ENCODE assay signal across 15 cellular contexts in genomic region chrX:10240918-10241317, GRCh38.
A peak's percentile ranks its signal among the peaks of the same experiment; 100 is the strongest.
DNase-seq lines count a peak whose midpoint lies in the region; ATAC-seq and TF ChIP-seq lines count a peak whose summit lies in the region.
"Had no signal": no experiment of that assay in that cellular context is flagged by ENCODE, and none has a peak within 500 bp of the region (broad histone marks: within the 10 kb centered on the region; RNA-seq: fewer than 3 reads in every experiment).

No MANE protein-coding gene starts in this region.

- H4K20me1 ChIP-seq in fibroblast of lung (ENCODE audit: control insufficient read depth, extremely low read depth, insufficient read depth, low read length): no peaks in the 10 kb centered on the region

- TF ChIP-seq CTCF in GM12865 (IDR thresholded peaks at IDR 0.05; ENCODE audit: insufficient read depth, low read depth, low read length, missing control alignments): no peak
- no peak for TF ChIP-seq CTCF in RWPE2 (IDR thresholded peaks at IDR 0.05; ENCODE audit: poor library complexity, severe bottlenecking)
- no peak for TF ChIP-seq CTCF in fibroblast of lung (conservative IDR thresholded peaks at IDR 0.05 in 1 of 2, IDR thresholded peaks at IDR 0.05 in 1 of 2; ENCODE audit: low read depth in 1 of 2, low read length in 2 of 2)

- H3K4me2 ChIP-seq in fibroblast of lung (ENCODE audit: extremely low read depth, insufficient read depth, low read length): peak overlapping the region; percentile 40

- H3K27ac ChIP-seq in RWPE2 (ENCODE audit: poor library complexity, severe bottlenecking) (no peak overlapping the region), fibroblast of lung (ENCODE audit: insufficient read depth, low read length) (peak overlapping the region; percentile 43)
- H3K27ac ChIP-seq: SJCRH30, WERI-Rb-1 had no signal

- no peaks in the 10 kb centered on the region for H3K9me3 ChIP-seq in RWPE2 (ENCODE audit: severe bottlenecking)
- H3K9me3 ChIP-seq in fibroblast of lung (ENCODE audit: control insufficient read depth, insufficient read depth, low read depth, low read length): no peaks in the 10 kb centered on the region

- peak; percentile 27; the same call in 1 of the 3 replicates for ATAC-seq in RWPE2 (ENCODE audit: low read depth)
- no peak for ATAC-seq in GM18907 (IDR thresholded peaks at IDR 0.05; ENCODE audit: unreplicated experiment)

- H3K27me3 ChIP-seq in RWPE2 (ENCODE audit: insufficient read depth, poor library complexity, severe bottlenecking) (no peaks in the 10 kb centered on the region), fibroblast of lung (ENCODE audit: control insufficient read depth, insufficient read depth, low read length) (no peaks in the 10 kb centered on the region)
- H3K27me3 ChIP-seq: SJCRH30 had no signal

- no peaks in the 10 kb centered on the region for H3K36me3 ChIP-seq in RWPE2 (ENCODE audit: low read depth)
- H3K36me3 ChIP-seq in fibroblast of lung (ENCODE audit: control insufficient read depth, insufficient read depth, low read length): no peaks in the 10 kb centered on the region
- H3K36me3 ChIP-seq: SJCRH30, WERI-Rb-1 had no signal

- DNase-seq in GM12865 (ENCODE audit: low read depth): peak; percentile 9
- no peak for DNase-seq in RWPE2 (ENCODE audit: low spot score)
- DNase-seq in fibroblast of lung (ENCODE audit: low read depth in 2 of 2): peak; percentile 76 to 90
- peak; percentile 78 for DNase-seq in skeletal muscle cell (ENCODE audit: low read depth)
- no peak for DNase-seq in stimulated activated CD4-positive, alpha-beta T cell treated with anti-CD3 and anti-CD28 coated beads, Interleukin-2, amount 100 ng/mL, for 24 hours
- DNase-seq in NCI-H526 (lab: John Stamatoyannopoulos, UW): no peak
- no peak for DNase-seq in superior temporal gyrus (ENCODE audit: extremely low spot score)
- DNase-seq: anterior cingulate cortex, DMS 273 treated with DMSO at 0.1 percent for 48 hours, NCI-H1092, NCI-H69, retina, SJCRH30, WERI-Rb-1 had no signal

- no peak overlapping the region for H2AFZ ChIP-seq in fibroblast of lung (ENCODE audit: low read length)

- no peak overlapping the region for H3K9ac ChIP-seq in fibroblast of lung (ENCODE audit: insufficient read depth, low read length)

- H3K79me2 ChIP-seq in fibroblast of lung (ENCODE audit: control insufficient read depth, insufficient read depth, low read length): no peaks in the 10 kb centered on the region

- H3K4me3 ChIP-seq in GM12865 (ENCODE audit: low read depth, low read length) (no peak overlapping the region), RWPE2 (ENCODE audit: severe bottlenecking) (no peak overlapping the region), fibroblast of lung (replicated peaks in 1 of 4; ENCODE audit: control extremely low read depth in 1 of 4, insufficient read depth in 1 of 4, low read depth in 3 of 4, low read length in 4 of 4) (no peak overlapping the region), skeletal muscle cell (ENCODE audit: low read depth, low read length) (no peak overlapping the region)
- H3K4me3 ChIP-seq: SJCRH30 had no signal

- H3K4me1 ChIP-seq in RWPE2 (ENCODE audit: insufficient read depth, poor library complexity, severe bottlenecking) (no peaks in the 10 kb centered on the region), fibroblast of lung (ENCODE audit: control insufficient read depth, extremely low read depth, insufficient read depth, low read length) (peaks cover 6% of the 10 kb centered on the region)

Comparison
In these comparisons a context has a peak if more than half of its experiments do, and no peak if none do; other contexts are left out.
1. DNase-seq: peak in GM12865 (single experiment), fibroblast of lung (2 of 2) and skeletal muscle cell (single experiment); none in RWPE2 (single experiment), stimulated activated CD4-positive, alpha-beta T cell treated with anti-CD3 and anti-CD28 coated beads, Interleukin-2, amount 100 ng/mL, for 24 hours (0 of 2), NCI-H526 (0 of 2) and superior temporal gyrus (single experiment).